Comparison of ENCODE assay signal across 8 cellular contexts in genomic region chr20:44475694-44476560, GRCh38. TPM values are rescaled to one million over a fixed set of nuclear protein-coding genes. Genes with fewer than 3 reads are reported as not detected.
DNase-seq lines count a peak whose midpoint lies in the region; ATAC-seq and TF ChIP-seq lines count a peak whose summit lies in the region.

A gene with protein sequence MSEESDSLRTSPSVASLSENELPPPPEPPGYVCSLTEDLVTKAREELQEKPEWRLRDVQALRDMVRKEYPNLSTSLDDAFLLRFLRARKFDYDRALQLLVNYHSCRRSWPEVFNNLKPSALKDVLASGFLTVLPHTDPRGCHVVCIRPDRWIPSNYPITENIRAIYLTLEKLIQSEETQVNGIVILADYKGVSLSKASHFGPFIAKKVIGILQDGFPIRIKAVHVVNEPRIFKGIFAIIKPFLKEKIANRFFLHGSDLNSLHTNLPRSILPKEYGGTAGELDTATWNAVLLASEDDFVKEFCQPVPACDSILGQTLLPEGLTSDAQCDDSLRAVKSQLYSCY (plus strand): TSS chr20:44475874. CDS start chr20:44480000, 4,126 bp downstream.

- no peaks in the 10 kb centered on the region for H3K9me3 ChIP-seq in vagina

- intact Hi-C loops in T-helper 2 cell treated with Interferon-gamma antibody and Interleukin-4, amounts not matched to agents 100 ng/mL and 5 ng/mL, for 36 hours (cut with micrococcal nuclease) = loop anchor here (1.0 to 10.0 kb wide), 4 partner anchors 47 to 264 kb away; partner anchors contain the start of genes FITM2, OSER1 and SERINC3
- intact Hi-C loops in vagina (cut with DNase I) = loop anchor here (10.0 kb wide), 1 partner anchor 139 kb away; no protein-coding TSS in a partner anchor

- H3K4me1 ChIP-seq in vagina = peaks cover 20% of the 10 kb centered on the region

- ATAC-seq in GM18502 (IDR thresholded peaks at IDR 0.05; ENCODE audit: poor library complexity, unreplicated experiment) (peak; percentile 97), HG02938 (IDR thresholded peaks at IDR 0.05; ENCODE audit: unreplicated experiment) (peak; percentile 86)

- H3K27me3 ChIP-seq in vagina = no peaks in the 10 kb centered on the region

- peak in 2 of 3 experiments; percentile 46 to 56 for TF ChIP-seq CTCF in vagina (IDR thresholded peaks at IDR 0.05)

- DNase-seq in NCI-H1694 treated with DMSO at 0.1 percent for 48 hours (lab: John Stamatoyannopoulos, UW) = peak; percentile 61
- peak; percentile 93 for DNase-seq in hepatic stellate cell (ENCODE audit: low spot score)
- peak; percentile 85 for DNase-seq in putamen (ENCODE audit: low spot score)
- DNase-seq in vagina (ENCODE audit: extremely low spot score in 2 of 2) = no peak

- H3K27ac ChIP-seq in angular gyrus (ENCODE audit: low read depth, low read length) = peak within 1 kb of the TSS; percentile 82
- peak within 1 kb of the TSS; percentile 96 for H3K27ac ChIP-seq in vagina

- peak; percentile 98 to 100 for TF ChIP-seq POLR2A in vagina (IDR thresholded peaks at IDR 0.05)

- H3K4me3 ChIP-seq in vagina = peak within 1 kb of the TSS; percentile 69 to 91

- peaks cover 0 to 13% of the 10 kb centered on the region in 2 donors for H3K36me3 ChIP-seq in vagina

RNA-seq across cellular contexts. Expression of the gene that starts here (rescaled TPM):
- total RNA-seq in T-helper 2 cell treated with Interferon-gamma antibody and Interleukin-4, amounts not matched to agents 100 ng/mL and 5 ng/mL, for 36 hours = 20.7 and 22.6 TPM in 2 replicates
- 16.0 TPM for total RNA-seq in vagina

Comparison
In these comparisons a context has a peak if more than half of its experiments do, and no peak if none do; other contexts are left out.
1. DNase-seq: peak in NCI-H1694 treated with DMSO at 0.1 percent for 48 hours (single experiment), hepatic stellate cell (single experiment) and putamen (single experiment); none in vagina (0 of 2).